ENCODE assay signal across 22 cellular contexts in the genomic region with DNA sequence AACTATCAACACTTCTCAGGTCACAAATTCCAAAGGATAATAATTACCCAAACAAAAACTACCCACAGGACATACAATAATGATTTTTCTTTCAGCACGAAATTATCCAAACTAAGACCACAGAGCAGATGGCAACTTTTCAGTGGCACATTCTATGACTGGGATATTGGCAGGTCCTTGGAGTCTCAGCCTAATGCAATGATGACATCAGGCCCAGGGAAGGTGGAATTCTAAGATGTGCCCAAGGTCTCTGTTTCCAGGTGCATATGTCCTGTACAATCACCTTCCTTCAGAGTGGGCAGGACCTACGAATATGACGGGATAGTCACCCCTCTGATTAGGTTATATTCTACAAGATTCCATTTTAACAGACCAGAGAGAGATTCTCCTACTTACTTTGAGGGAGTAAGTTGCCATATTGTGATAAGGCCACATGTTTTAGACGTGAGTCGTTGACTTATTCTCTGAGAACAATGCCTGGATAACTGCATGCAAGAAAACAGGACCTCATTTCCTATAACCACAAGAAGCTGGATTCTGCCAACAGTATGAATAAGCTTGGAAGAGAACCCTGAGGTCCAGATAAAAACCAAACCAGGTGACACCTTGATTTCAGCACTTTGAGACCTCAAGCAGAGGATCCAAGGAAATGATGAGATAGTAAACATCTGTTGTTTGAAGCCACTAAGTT.
DNase-seq lines count a peak whose midpoint lies in the region; ATAC-seq and TF ChIP-seq lines count a peak whose summit lies in the region.
"Had no signal": no experiment of that assay in that cellular context is flagged by ENCODE, and none has a peak within 500 bp of the region (broad histone marks: within the 10 kb centered on the region; RNA-seq: fewer than 3 reads in every experiment).

No MANE protein-coding gene starts in this region.

- ATAC-seq in GM23338 (no peak), SK-N-SH treated with all-trans-retinoic acid at 6 μM for 48 hours (peak; percentile 70), HG02970 (IDR thresholded peaks at IDR 0.05; ENCODE audit: low FRiP score, unreplicated experiment) (no peak)
- ATAC-seq: activated naive CD8-positive, alpha-beta T cell treated with anti-CD3 and anti-CD28 coated beads, Interleukin-2, amount 50 U/mL, for 24 hours; gastrocnemius medialis; Panc1 had no signal

- peaks cover 13% of the 10 kb centered on the region; the same call in 1 of the 2 replicates for H3K9me2 ChIP-seq in GM23338 (ENCODE audit: insufficient read depth)

- H2AFZ ChIP-seq in GM23338: peak overlapping the region; percentile 30; the same call in 1 of the 2 replicates

- no peaks in the 10 kb centered on the region for H3K27me3 ChIP-seq in GM23338 (ENCODE audit: insufficient read depth)
- H3K27me3 ChIP-seq: gastrocnemius medialis, spleen had no signal

- no peaks in the 10 kb centered on the region for H4K20me1 ChIP-seq in GM23338 (replicated peaks; ENCODE audit: insufficient read depth)

- H3K27ac ChIP-seq in GM23338 (ENCODE audit: low read depth): no peak overlapping the region
- H3K27ac ChIP-seq: gastrocnemius medialis, SK-N-MC, spleen had no signal

- no peak for TF ChIP-seq CTCF in GM23338 (conservative IDR thresholded peaks at IDR 0.05; ENCODE audit: low read depth in 2 of 2)
- TF ChIP-seq CTCF in epithelial cell of esophagus (IDR thresholded peaks at IDR 0.05; ENCODE audit: insufficient read depth, low read depth, low read length, missing control alignments): no peak

- peaks cover 19% of the 10 kb centered on the region for H3K4me1 Mint-ChIP-seq in GM23338
- H3K4me1 Mint-ChIP-seq: activated naive CD8-positive, alpha-beta T cell treated with anti-CD3 and anti-CD28 coated beads, Interleukin-2, amount 50 U/mL, for 24 hours; CD4-positive, alpha-beta memory T cell; memory B cell had no signal

- no peak overlapping the region for H3K4me2 ChIP-seq in GM23338

- H3K4me1 ChIP-seq in GM23338 (ENCODE audit: insufficient read depth): peaks cover 22% of the 10 kb centered on the region
- H3K4me1 ChIP-seq: gastrocnemius medialis, spleen had no signal

- no peaks in the 10 kb centered on the region for H3K79me2 ChIP-seq in GM23338 (replicated peaks; ENCODE audit: insufficient read depth)

- H3K27me3 Mint-ChIP-seq in GM23338 (ENCODE audit: insufficient read depth, low read depth, poor library complexity): no peaks in the 10 kb centered on the region
- H3K27me3 Mint-ChIP-seq: activated naive CD8-positive, alpha-beta T cell treated with anti-CD3 and anti-CD28 coated beads, Interleukin-2, amount 50 U/mL, for 24 hours; CD4-positive, alpha-beta memory T cell had no signal

- no peaks in the 10 kb centered on the region for H3K36me3 ChIP-seq in GM23338 (ENCODE audit: insufficient read depth)
- H3K36me3 ChIP-seq: gastrocnemius medialis, spleen had no signal

- peaks cover 9% of the 10 kb centered on the region for H3K9me3 Mint-ChIP-seq in GM23338
- H3K9me3 Mint-ChIP-seq: memory B cell; T-helper 2 cell treated with Interferon-gamma antibody and Interleukin-4, amounts not matched to agents 5 μg/mL and 100 μg/mL, for 36 hours had no signal

- peaks cover 4% of the 10 kb centered on the region for H3K36me3 Mint-ChIP-seq in GM23338 (ENCODE audit: low read depth)
- H3K36me3 Mint-ChIP-seq: CD4-positive, alpha-beta memory T cell; memory B cell had no signal

- DNase-seq in GM23338 (ENCODE audit: low spot score) (no peak), epithelial cell of esophagus (ENCODE audit: low read depth) (peak; percentile 3), skeletal muscle cell (ENCODE audit: low read depth) (peak; percentile 42), H4 (ENCODE audit: low spot score) (no peak), HuH-7.5 (ENCODE audit: low spot score) (no peak)
- DNase-seq: activated CD8-positive, alpha-beta memory T cell treated with anti-CD3 and anti-CD28 coated beads, Interleukin-2, amount 50 U/mL, for 48 hours; activated effector memory CD4-positive, alpha-beta T cell treated with anti-CD3 and anti-CD28 coated beads, Interleukin-2, amount 50 U/mL, for 16 hours; activated naive CD8-positive, alpha-beta T cell treated with anti-CD3 and anti-CD28 coated beads, Interleukin-2, amount 50 U/mL, for 24 hours; caudate nucleus; CD4-positive, alpha-beta memory T cell; DMS 273 treated with DMSO at 0.1 percent for 48 hours; gastrocnemius medialis; nucleus accumbens; spleen; stimulated activated CD4-positive, alpha-beta T cell treated with anti-CD3 and anti-CD28 coated beads, Interleukin-4, amount 100 ng/mL, for 24 hours; stimulated activated naive CD4-positive, alpha-beta T cell treated with Interleukin-2 at 50 U/mL for 16 hours had no signal

- H3K4me3 ChIP-seq in GM23338 (no peak overlapping the region), epithelial cell of esophagus (ENCODE audit: low read length) (no peak overlapping the region), skeletal muscle cell (ENCODE audit: low read depth, low read length) (no peak overlapping the region)
- H3K4me3 ChIP-seq: gastrocnemius medialis, SK-N-MC, spleen had no signal

- no peaks in the 10 kb centered on the region for H3F3A ChIP-seq in GM23338 (replicated peaks; ENCODE audit: low read depth)

- no peak overlapping the region for H3K4me3 Mint-ChIP-seq in GM23338
- H3K4me3 Mint-ChIP-seq: activated naive CD8-positive, alpha-beta T cell treated with anti-CD3 and anti-CD28 coated beads, Interleukin-2, amount 50 U/mL, for 24 hours; CD4-positive, alpha-beta memory T cell; memory B cell; T-helper 2 cell treated with Interferon-gamma antibody and Interleukin-4, amounts not matched to agents 5 μg/mL and 100 μg/mL, for 36 hours had no signal

- no peak overlapping the region for H3K27ac Mint-ChIP-seq in GM23338
- H3K27ac Mint-ChIP-seq: activated naive CD8-positive, alpha-beta T cell treated with anti-CD3 and anti-CD28 coated beads, Interleukin-2, amount 50 U/mL, for 24 hours; CD4-positive, alpha-beta memory T cell; memory B cell; T-helper 2 cell treated with Interferon-gamma antibody and Interleukin-4, amounts not matched to agents 5 μg/mL and 100 μg/mL, for 36 hours had no signal

TF ChIP-seq in GM23338, 12 proteins besides CTCF, POLR2A, EP300 and RAD21 (continues in another document):
- TF ChIP-seq NANOG (IDR thresholded peaks at IDR 0.05; ENCODE audit: borderline replicate concordance) (no peak), POLR2AphosphoS5 (IDR thresholded peaks at IDR 0.05; ENCODE audit: low read depth) (no peak), ZNF114 (CRISPR knock-in tag; IDR thresholded peaks at IDR 0.05) (no peak)

TF ChIP-seq in SK-N-SH treated with all-trans-retinoic acid at 6 μM for 48 hours, 23 proteins besides CTCF, POLR2A, EP300 and RAD21:
- 0 out of 2 replicates have a peak, but pooled peaks have one; percentile 6 for TF ChIP-seq CSDC2 (CRISPR knock-in tag; IDR thresholded peaks at IDR 0.05)
- TF ChIP-seq, protein P1, sequence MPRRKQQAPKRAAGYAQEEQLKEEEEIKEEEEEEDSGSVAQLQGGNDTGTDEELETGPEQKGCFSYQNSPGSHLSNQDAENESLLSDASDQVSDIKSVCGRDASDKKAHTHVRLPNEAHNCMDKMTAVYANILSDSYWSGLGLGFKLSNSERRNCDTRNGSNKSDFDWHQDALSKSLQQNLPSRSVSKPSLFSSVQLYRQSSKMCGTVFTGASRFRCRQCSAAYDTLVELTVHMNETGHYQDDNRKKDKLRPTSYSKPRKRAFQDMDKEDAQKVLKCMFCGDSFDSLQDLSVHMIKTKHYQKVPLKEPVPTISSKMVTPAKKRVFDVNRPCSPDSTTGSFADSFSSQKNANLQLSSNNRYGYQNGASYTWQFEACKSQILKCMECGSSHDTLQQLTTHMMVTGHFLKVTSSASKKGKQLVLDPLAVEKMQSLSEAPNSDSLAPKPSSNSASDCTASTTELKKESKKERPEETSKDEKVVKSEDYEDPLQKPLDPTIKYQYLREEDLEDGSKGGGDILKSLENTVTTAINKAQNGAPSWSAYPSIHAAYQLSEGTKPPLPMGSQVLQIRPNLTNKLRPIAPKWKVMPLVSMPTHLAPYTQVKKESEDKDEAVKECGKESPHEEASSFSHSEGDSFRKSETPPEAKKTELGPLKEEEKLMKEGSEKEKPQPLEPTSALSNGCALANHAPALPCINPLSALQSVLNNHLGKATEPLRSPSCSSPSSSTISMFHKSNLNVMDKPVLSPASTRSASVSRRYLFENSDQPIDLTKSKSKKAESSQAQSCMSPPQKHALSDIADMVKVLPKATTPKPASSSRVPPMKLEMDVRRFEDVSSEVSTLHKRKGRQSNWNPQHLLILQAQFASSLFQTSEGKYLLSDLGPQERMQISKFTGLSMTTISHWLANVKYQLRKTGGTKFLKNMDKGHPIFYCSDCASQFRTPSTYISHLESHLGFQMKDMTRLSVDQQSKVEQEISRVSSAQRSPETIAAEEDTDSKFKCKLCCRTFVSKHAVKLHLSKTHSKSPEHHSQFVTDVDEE (CRISPR knock-in tag; IDR thresholded peaks at IDR 0.05): no peak

Comparison
In these comparisons a context has a peak if more than half of its experiments do, and no peak if none do; other contexts are left out.
1. DNase-seq: peak in epithelial cell of esophagus (single experiment) and skeletal muscle cell (single experiment); none in GM23338 (single experiment), H4 (single experiment) and HuH-7.5 (single experiment).